In genomic region chr2:144357623-144358400, GRCh38 we compare ENCODE assay signal across 8 cellular contexts.
DNase-seq lines count a peak whose midpoint lies in the region; ATAC-seq, FAIRE-seq and TF ChIP-seq lines count a peak whose summit lies in the region.

No MANE protein-coding gene starts in this region.

- dilution Hi-C loops in keratinocyte (cut with MboI; ENCODE audit: extremely low pct_ligation_motif_present, low sequenced_read_pairs): no loop called here

- peak; percentile 56 for ATAC-seq in HG03139 (IDR thresholded peaks at IDR 0.05; ENCODE audit: unreplicated experiment)
- peak; percentile 76 for ATAC-seq in activated CD8-positive, alpha-beta T cell treated with anti-CD3 and anti-CD28 coated beads for 36 hours

- no peaks in the 10 kb centered on the region for H3K27me3 Mint-ChIP-seq in activated CD8-positive, alpha-beta T cell treated with anti-CD3 and anti-CD28 coated beads for 36 hours

- H3K9me3 Mint-ChIP-seq in activated CD8-positive, alpha-beta T cell treated with anti-CD3 and anti-CD28 coated beads for 36 hours: no peaks in the 10 kb centered on the region

- no peaks in the 10 kb centered on the region for H3K9me3 ChIP-seq in keratinocyte (ENCODE audit: control insufficient read depth, low read depth, low read length)

- POLR2A ChIA-PET in activated CD8-positive, alpha-beta T cell treated with anti-CD3 and anti-CD28 coated beads for 36 hours (lab: Charles Lee): interaction anchor here (1.1 kb wide), 1 partner anchor 25 kb away, joined by 3 read pairs; no protein-coding TSS in a partner anchor

- no peaks in the 10 kb centered on the region for H3K79me2 ChIP-seq in keratinocyte (ENCODE audit: control insufficient read depth, insufficient read depth, low read length)

- FAIRE-seq in GM19239 (lab: Jason Lieb, UNC) (peak; percentile 87), keratinocyte (lab: Jason Lieb, UNC) (peak; percentile 86)

- no peaks in the 10 kb centered on the region for H3K36me3 ChIP-seq in keratinocyte (ENCODE audit: control insufficient read depth in 2 of 2, extremely low read depth in 1 of 2, insufficient read depth in 2 of 2, low read length in 2 of 2)

- H3K4me3 ChIP-seq in keratinocyte (ENCODE audit: control insufficient read depth in 2 of 3, extremely low read depth in 1 of 3, insufficient read depth in 2 of 3, low read depth in 1 of 3, low read length in 3 of 3): peak overlapping the region in 1 of 3 experiments; percentile 14

- no peaks in the 10 kb centered on the region for H3K9me1 ChIP-seq in keratinocyte (ENCODE audit: control insufficient read depth, extremely low read depth, insufficient read depth, low read length)

- H3K4me1 Mint-ChIP-seq in activated CD8-positive, alpha-beta T cell treated with anti-CD3 and anti-CD28 coated beads for 36 hours (ENCODE audit: low read depth): peaks cover 21% of the 10 kb centered on the region

- H3K4me3 Mint-ChIP-seq in activated CD8-positive, alpha-beta T cell treated with anti-CD3 and anti-CD28 coated beads for 36 hours: peak overlapping the region; percentile 14

- no peak for TF ChIP-seq CTCF in activated CD8-positive, alpha-beta T cell treated with anti-CD3 and anti-CD28 coated beads for 36 hours (IDR thresholded peaks at IDR 0.05)
- no peak for TF ChIP-seq CTCF in keratinocyte (optimal IDR thresholded peaks at IDR 0.05 in 1 of 3, IDR thresholded peaks at IDR 0.05 in 1 of 3, conservative IDR thresholded peaks at IDR 0.05 in 1 of 3; ENCODE audit: extremely low read depth in 1 of 3, insufficient read depth in 2 of 3, low read length in 3 of 3)

- H3K36me3 Mint-ChIP-seq in activated CD8-positive, alpha-beta T cell treated with anti-CD3 and anti-CD28 coated beads for 36 hours (ENCODE audit: low read depth): no peaks in the 10 kb centered on the region

- no peak overlapping the region for H3K9ac ChIP-seq in keratinocyte (ENCODE audit: control insufficient read depth, extremely low read depth, insufficient read depth, low read length)

- H3K27ac ChIP-seq in keratinocyte (ENCODE audit: control insufficient read depth, insufficient read depth, low read length): peak overlapping the region; percentile 63

- peak overlapping the region; percentile 21 for H2AFZ ChIP-seq in keratinocyte (ENCODE audit: control insufficient read depth, low read length)

- CTCF ChIA-PET in activated CD8-positive, alpha-beta T cell treated with anti-CD3 and anti-CD28 coated beads for 36 hours (lab: Charles Lee): interaction anchor here (1.2 kb wide), 1 partner anchor 24 kb away, joined by 3 read pairs; no protein-coding TSS in a partner anchor

- H3K27me3 ChIP-seq in keratinocyte (ENCODE audit: control insufficient read depth, extremely low read depth, insufficient read depth, low read length): no peaks in the 10 kb centered on the region

- peak overlapping the region; percentile 46 for H3K4me2 ChIP-seq in keratinocyte (ENCODE audit: control insufficient read depth, extremely low read depth, insufficient read depth, low read depth, low read length)

- no peaks in the 10 kb centered on the region for H4K20me1 ChIP-seq in keratinocyte (ENCODE audit: control insufficient read depth, extremely low read depth, insufficient read depth, low read length)

- intact Hi-C loops in activated CD8-positive, alpha-beta T cell treated with anti-CD3 and anti-CD28 coated beads for 36 hours (cut with micrococcal nuclease): no loop called here

- DNase-seq in AG08396 (ENCODE audit: low spot score) (peak; percentile 77), GM19239 (ENCODE audit: insufficient read length, low spot score) (peak; percentile 25), keratinocyte (ENCODE audit: low read depth, low spot score) (peak; percentile 32), NCI-H128 (lab: John Stamatoyannopoulos, UW; ENCODE audit: unreplicated experiment) (no peak), NCI-H1436 treated with DMSO at 0.1 percent for 48 hours (lab: John Stamatoyannopoulos, UW) (no peak)
- peak; percentile 50 for DNase-seq in activated CD8-positive, alpha-beta T cell treated with anti-CD3 and anti-CD28 coated beads for 36 hours
- no peak for DNase-seq in effector CD4-positive, alpha-beta T cell

- H3K27ac Mint-ChIP-seq in activated CD8-positive, alpha-beta T cell treated with anti-CD3 and anti-CD28 coated beads for 36 hours: peak overlapping the region; percentile 62

- H3K4me1 ChIP-seq in keratinocyte (ENCODE audit: control insufficient read depth, extremely low read depth, insufficient read depth, low read length): peaks cover 20% of the 10 kb centered on the region

Comparison
In these comparisons a context has a peak if more than half of its experiments do, and no peak if none do; other contexts are left out.
1. DNase-seq: peak in AG08396 (single experiment), GM19239 (single experiment), activated CD8-positive, alpha-beta T cell treated with anti-CD3 and anti-CD28 coated beads for 36 hours (single experiment) and keratinocyte (single experiment); none in NCI-H128 (single experiment), NCI-H1436 treated with DMSO at 0.1 percent for 48 hours (single experiment) and effector CD4-positive, alpha-beta T cell (single experiment).